8 cellular contexts compared by ENCODE assay signal in genomic region chr12:22018860-22019259, GRCh38. TPM values are rescaled to one million over a fixed set of nuclear protein-coding genes. Genes with fewer than 3 reads are reported as not detected.
DNase-seq lines count a peak whose midpoint lies in the region; ATAC-seq and TF ChIP-seq lines count a peak whose summit lies in the region.

No MANE protein-coding gene starts in this region.

- TF ChIP-seq CTCF in coronary artery (IDR thresholded peaks at IDR 0.05): peak; percentile 15
- TF ChIP-seq CTCF in parathyroid adenoma (IDR thresholded peaks at IDR 0.05): peak; percentile 53

- no peak overlapping the region for H3K14ac ChIP-seq in neuronal stem cell (ENCODE audit: low read length)

- no peak overlapping the region for H2BK15ac ChIP-seq in neuronal stem cell (ENCODE audit: low read length)

- H4K8ac ChIP-seq in neuronal stem cell (ENCODE audit: low read depth, low read length): no peak overlapping the region

- WGBS in neuronal stem cell (ENCODE audit: extremely low coverage in 2 of 2, insufficient read length in 2 of 2, insufficient replicate concordance in 1 of 2), 2 donors: no CpG with 5 or more reads among the region's 6 CpGs

- no peak overlapping the region for H2AK5ac ChIP-seq in neuronal stem cell (ENCODE audit: low read depth, low read length)

- H2AFZ ChIP-seq in parathyroid adenoma: no peak overlapping the region
- no peak overlapping the region for H2AFZ ChIP-seq in neuronal stem cell (ENCODE audit: low read length)

- H2BK12ac ChIP-seq in neuronal stem cell (ENCODE audit: low read length): no peak overlapping the region

- no peak overlapping the region for H3K4me3 ChIP-seq in coronary artery
- no peak overlapping the region for H3K4me3 ChIP-seq in parathyroid adenoma (ENCODE audit: low read depth, low read length)
- H3K4me3 ChIP-seq in neuronal stem cell (ENCODE audit: low read length in 2 of 2): no peak overlapping the region

- DNase-seq in EH (ENCODE audit: low read depth) (peak; percentile 13), NAMALWA (ENCODE audit: low spot score) (peak; percentile 39), coronary artery (ENCODE audit: low spot score) (no peak), sciatic nerve (ENCODE audit: low spot score) (no peak), left colon (no peak), SIG-M5 (lab: John Stamatoyannopoulos, UW) (no peak), neuronal stem cell (ENCODE audit: low spot score) (no peak)

- no peaks in the 10 kb centered on the region for H3K27me3 ChIP-seq in parathyroid adenoma (ENCODE audit: control insufficient read depth, insufficient read depth, low read length)
- H3K27me3 ChIP-seq in neuronal stem cell (ENCODE audit: control insufficient read depth in 3 of 3, insufficient read depth in 3 of 3, low read depth in 1 of 3, low read length in 3 of 3): no peaks in the 10 kb centered on the region

- intact Hi-C loops in sciatic nerve (cut with DNase I) (no loop called here), left colon (cut with DNase I, micrococcal nuclease) (no loop called here)

- ATAC-seq in sciatic nerve (no peak), left colon (no peak)

- no peaks in the 10 kb centered on the region for H3K79me1 ChIP-seq in neuronal stem cell (ENCODE audit: low read depth, low read length)

- H3K23ac ChIP-seq in neuronal stem cell (ENCODE audit: low read depth, low read length, poor library complexity): no peak overlapping the region

- H3K4me2 ChIP-seq in parathyroid adenoma (ENCODE audit: low read length): no peak overlapping the region
- no peak overlapping the region for H3K4me2 ChIP-seq in neuronal stem cell (ENCODE audit: insufficient read depth, low read length, poor library complexity, severe bottlenecking)

- H2BK5ac ChIP-seq in neuronal stem cell (ENCODE audit: low read length): no peak overlapping the region

- no peak overlapping the region for H3K9ac ChIP-seq in parathyroid adenoma
- no peak overlapping the region for H3K9ac ChIP-seq in neuronal stem cell (ENCODE audit: low read depth, low read length, poor library complexity)

- H3K36me3 ChIP-seq in parathyroid adenoma (ENCODE audit: control insufficient read depth, insufficient read depth, low read length) (peaks cover 2% of the 10 kb centered on the region), neuronal stem cell (replicated peaks in 1 of 2; ENCODE audit: control insufficient read depth in 2 of 2, insufficient read depth in 2 of 2, low read length in 2 of 2) (no peaks in the 10 kb centered on the region)

- H4K91ac ChIP-seq in neuronal stem cell (ENCODE audit: low read depth, low read length, poor library complexity): no peak overlapping the region

- no peak overlapping the region for H3K4ac ChIP-seq in neuronal stem cell (ENCODE audit: low read length)

- no peaks in the 10 kb centered on the region for H3K9me3 ChIP-seq in parathyroid adenoma (ENCODE audit: control insufficient read depth, low read length)
- H3K9me3 ChIP-seq in neuronal stem cell (replicated peaks in 1 of 2; ENCODE audit: control insufficient read depth in 2 of 2, insufficient read depth in 1 of 2, low read depth in 1 of 2, low read length in 2 of 2): peaks cover 0 to 12% of the 10 kb centered on the region in 2 donors

- H2BK120ac ChIP-seq in neuronal stem cell (ENCODE audit: low read depth, low read length): no peak overlapping the region

- H3K79me2 ChIP-seq in parathyroid adenoma: no peaks in the 10 kb centered on the region

- H3K27ac ChIP-seq in coronary artery (no peak overlapping the region), parathyroid adenoma (no peak overlapping the region), neuronal stem cell (replicated peaks; ENCODE audit: low read length) (no peak overlapping the region)

- H3K18ac ChIP-seq in neuronal stem cell (ENCODE audit: low read length): no peak overlapping the region

- H3K4me1 ChIP-seq in parathyroid adenoma: no peaks in the 10 kb centered on the region
- H3K4me1 ChIP-seq in neuronal stem cell (ENCODE audit: control insufficient read depth in 2 of 2, insufficient read depth in 1 of 2, low read depth in 1 of 2, low read length in 2 of 2): no peaks in the 10 kb centered on the region

RNA-seq across cellular contexts. Expression of gene CMAS, which starts 27.2 kb away (rescaled TPM):
- total RNA-seq in sciatic nerve (31.3 TPM), left colon (100 to 1,000 TPM; 139 to 144 TPM)
- polyA plus RNA-seq in neuronal stem cell (2013, experiment 1 of 2): 37.7 TPM
- polyA plus RNA-seq in neuronal stem cell (2013, experiment 2 of 2): 38.7 TPM

Comparison
In these comparisons a context has a peak if more than half of its experiments do, and no peak if none do; other contexts are left out.
1. DNase-seq: peak in EH (single experiment) and NAMALWA (single experiment); none in coronary artery (single experiment), sciatic nerve (single experiment), left colon (0 of 2), SIG-M5 (single experiment) and neuronal stem cell (single experiment).